33 cellular contexts compared by ENCODE assay signal in the genomic region with DNA sequence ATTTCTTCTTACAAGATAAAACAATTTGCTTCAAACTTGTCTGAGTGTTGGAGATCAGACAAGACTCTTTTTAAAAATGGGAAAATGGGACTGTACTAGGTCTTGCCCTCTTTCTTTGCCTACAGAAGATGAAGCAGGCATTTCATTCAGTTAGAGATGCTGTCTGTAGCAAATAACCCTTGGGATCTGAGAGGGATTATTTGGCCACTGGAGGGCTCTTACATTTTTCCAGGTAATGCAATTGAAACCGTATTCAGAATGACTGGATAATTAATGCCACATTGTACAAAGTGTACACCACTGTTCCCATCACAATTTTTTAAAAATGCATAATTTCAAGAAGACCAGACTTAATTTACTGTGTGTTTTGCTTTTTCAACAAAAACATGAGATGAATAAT.
"Had no signal": no experiment of that assay in that cellular context is flagged by ENCODE, and none has a peak within 500 bp of the region (broad histone marks: within the 10 kb centered on the region; RNA-seq: fewer than 3 reads in every experiment).

No MANE protein-coding gene starts in this region.

- H3K27me3 Mint-ChIP-seq: activated B cell treated with CpG ODN at 0.5 μM for 24 hours; activated CD4-positive, alpha-beta memory T cell treated with anti-CD3 and anti-CD28 coated beads for 36 hours; activated CD4-positive, alpha-beta T cell treated with anti-CD3 and anti-CD28 coated beads, Interleukin-2, amount 10 ng/mL, durations not matched to agents 24 days and 14 days; central memory CD8-positive, alpha-beta T cell; IgD-negative memory B cell; T-helper 17 cell had no signal

- H3K36me3 ChIP-seq: MG63, Peyer's patch, SJSA1 had no signal

- H3K4me3 ChIP-seq: MG63, Peyer's patch, SJSA1 had no signal

- H3K9me3 Mint-ChIP-seq: activated B cell treated with CpG ODN at 0.5 μM for 24 hours; activated CD4-positive, alpha-beta memory T cell treated with anti-CD3 and anti-CD28 coated beads for 36 hours; activated CD4-positive, alpha-beta T cell treated with anti-CD3 and anti-CD28 coated beads, Interleukin-2, amount 10 ng/mL, durations not matched to agents 24 days and 14 days; activated naive CD4-positive, alpha-beta T cell treated with anti-CD3 and anti-CD28 coated beads for 36 hours had no signal

- H3K4me1 ChIP-seq: Peyer's patch, SJSA1 had no signal

- H3K27ac ChIP-seq: Peyer's patch, RWPE1, SJSA1 had no signal

- H3K4me1 Mint-ChIP-seq: activated B cell treated with CpG ODN at 0.5 μM for 24 hours; activated CD4-positive, alpha-beta T cell treated with anti-CD3 and anti-CD28 coated beads, Interleukin-2, amount 10 ng/mL, durations not matched to agents 24 days and 14 days; central memory CD8-positive, alpha-beta T cell; IgD-negative memory B cell; T-helper 17 cell had no signal

- H3K4me3 Mint-ChIP-seq: activated B cell treated with CpG ODN at 0.5 μM for 24 hours; activated CD4-positive, alpha-beta memory T cell treated with anti-CD3 and anti-CD28 coated beads for 36 hours; activated CD4-positive, alpha-beta T cell treated with anti-CD3 and anti-CD28 coated beads, Interleukin-2, amount 10 ng/mL, durations not matched to agents 24 days and 14 days; activated naive CD4-positive, alpha-beta T cell treated with anti-CD3 and anti-CD28 coated beads for 36 hours; activated naive CD8-positive, alpha-beta T cell; activated T-helper 17 cell treated with anti-CD3 and anti-CD28 coated beads, Interleukin-2, amount 50 U/mL, for 72 hours; brain; central memory CD8-positive, alpha-beta T cell; IgD-negative memory B cell; T-helper 17 cell had no signal

- H3K27ac Mint-ChIP-seq: activated B cell treated with CpG ODN at 0.5 μM for 24 hours; activated CD4-positive, alpha-beta memory T cell treated with anti-CD3 and anti-CD28 coated beads for 36 hours; activated CD4-positive, alpha-beta T cell treated with anti-CD3 and anti-CD28 coated beads, Interleukin-2, amount 10 ng/mL, durations not matched to agents 24 days and 14 days; activated naive CD4-positive, alpha-beta T cell treated with anti-CD3 and anti-CD28 coated beads for 36 hours; activated naive CD8-positive, alpha-beta T cell; activated T-helper 17 cell treated with anti-CD3 and anti-CD28 coated beads, Interleukin-2, amount 50 U/mL, for 72 hours; IgD-negative memory B cell; T-helper 17 cell had no signal

- DNase-seq: activated B cell treated with CpG ODN at 0.5 μM for 24 hours; activated CD4-positive, alpha-beta memory T cell treated with anti-CD3 and anti-CD28 coated beads for 36 hours; activated CD4-positive, alpha-beta T cell treated with anti-CD3 and anti-CD28 coated beads for 1 hour; activated CD4-positive, alpha-beta T cell treated with anti-CD3 and anti-CD28 coated beads, Interleukin-2, amount 10 ng/mL, durations not matched to agents 24 days and 14 days; activated CD8-positive, alpha-beta memory T cell treated with anti-CD3 and anti-CD28 coated beads for 24 hours; activated gamma-delta T cell; activated naive CD4-positive, alpha-beta T cell treated with anti-CD3 and anti-CD28 coated beads for 36 hours; activated T-cell treated with anti-CD3 and anti-CD28 coated beads for 4 hours; activated T-cell treated with anti-CD3 and anti-CD28 coated beads, Interleukin-2, amount 50 U/mL, for 48 hours; amygdala; KG1; MG63; MV-4-11; NCI-H1092 treated with DMSO at 0.1 percent for 48 hours; NCI-H1436 treated with DMSO at 0.1 percent for 48 hours; NCI-H187 treated with DMSO at 0.1 percent for 48 hours; NCI-H2081 treated with DMSO at 0.1 percent for 48 hours; NCI-H345; NCI-H510A; NCI-H526 treated with DMSO at 0.1 percent for 48 hours; NK-92 treated with Interleukin-12 subunit alpha and Interleukin-12 subunit beta, amount 100 ng/mL, for 24 hours; OCI-M1; Peyer's patch; SHP77; T-helper 17 cell; T-helper 9 cell had no signal

- H3K9me3 ChIP-seq: MG63, Peyer's patch, SJSA1 had no signal

- H3K27me3 ChIP-seq: Peyer's patch, SJSA1 had no signal

- ATAC-seq: activated T-helper 17 cell treated with anti-CD3 and anti-CD28 coated beads, Interleukin-2, amount 50 U/mL, for 72 hours; T-helper 17 cell had no signal

- H3K36me3 Mint-ChIP-seq: activated CD4-positive, alpha-beta memory T cell treated with anti-CD3 and anti-CD28 coated beads for 36 hours; activated naive CD8-positive, alpha-beta T cell; brain; IgD-negative memory B cell had no signal
